Comparison of ENCODE assay signal across 1 cellular context in the genomic region with DNA sequence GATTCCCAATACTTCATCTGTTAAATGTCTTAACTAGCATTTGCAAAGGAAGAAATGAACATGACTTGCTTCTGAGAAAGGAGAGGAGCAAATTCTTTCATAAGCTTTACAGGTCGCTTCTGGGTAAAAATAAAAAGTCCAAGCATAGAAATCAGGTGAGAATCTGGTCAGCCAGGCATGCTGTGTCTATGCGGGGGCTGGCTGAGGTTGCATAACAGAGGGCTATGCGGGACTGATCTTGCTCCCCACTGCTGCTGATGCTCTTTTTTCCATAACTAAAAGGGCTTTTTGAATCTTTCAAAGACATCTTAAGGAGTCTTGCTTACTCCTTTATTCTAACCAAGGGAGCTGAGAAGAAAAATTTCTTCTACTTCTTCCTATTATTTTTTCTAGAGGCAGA.
TF ChIP-seq lines count a peak whose summit lies in the region.

No MANE protein-coding gene starts in this region.

TF ChIP-seq in GM23338, 12 proteins besides CTCF, POLR2A, EP300 and RAD21 (continued from another document):
- TF ChIP-seq ZNF462 (CRISPR knock-in tag; IDR thresholded peaks at IDR 0.05) (no peak), ZNF331 (CRISPR knock-in tag; IDR thresholded peaks at IDR 0.05; ENCODE audit: low read depth) (no peak), JUNB (IDR thresholded peaks at IDR 0.05; ENCODE audit: unreplicated experiment) (no peak), NANOG (IDR thresholded peaks at IDR 0.05; ENCODE audit: borderline replicate concordance) (no peak)
